ENCODE assay signal across 19 cellular contexts in genomic region chr7:46153583-46153950, GRCh38.
DNase-seq lines count a peak whose midpoint lies in the region; ATAC-seq and TF ChIP-seq lines count a peak whose summit lies in the region.
"Had no signal": no experiment of that assay in that cellular context is flagged by ENCODE, and none has a peak within 500 bp of the region (broad histone marks: within the 10 kb centered on the region; RNA-seq: fewer than 3 reads in every experiment).

No MANE protein-coding gene starts in this region.

- H4K20me1 ChIP-seq in PC-9 (ENCODE audit: insufficient read depth), result no peaks in the 10 kb centered on the region
- no peaks in the 10 kb centered on the region for H4K20me1 ChIP-seq in neural progenitor cell (ENCODE audit: low read depth)
- no peaks in the 10 kb centered on the region for H4K20me1 ChIP-seq in GM23338 (replicated peaks; ENCODE audit: insufficient read depth)

- H3K9ac ChIP-seq in neural progenitor cell, result no peak overlapping the region

- H3K27me3 ChIP-seq in PC-9 (ENCODE audit: insufficient read depth, low read depth) (no peaks in the 10 kb centered on the region), neural progenitor cell (no peaks in the 10 kb centered on the region), GM23338 (ENCODE audit: insufficient read depth) (no peaks in the 10 kb centered on the region)
- H3K27me3 ChIP-seq: body of pancreas, sigmoid colon, stomach had no signal

- peaks cover 37% of the 10 kb centered on the region for H3K4me1 ChIP-seq in PC-9 (replicated peaks; ENCODE audit: insufficient read depth)
- peaks cover 8% of the 10 kb centered on the region for H3K4me1 ChIP-seq in neural progenitor cell
- no peaks in the 10 kb centered on the region for H3K4me1 ChIP-seq in GM23338 (ENCODE audit: insufficient read depth)
- H3K4me1 ChIP-seq: body of pancreas, sigmoid colon, stomach had no signal

- no peak overlapping the region for H3K4me3 ChIP-seq in PC-9
- no peak overlapping the region for H3K4me3 ChIP-seq in neural progenitor cell
- H3K4me3 ChIP-seq in GM23338, result no peak overlapping the region
- H3K4me3 ChIP-seq: body of pancreas, dorsolateral prefrontal cortex, sigmoid colon, stomach had no signal

- no TSS peak for BruUV-seq in PC-9 (replicated peaks; lab: Mats Ljungman, UMichigan)

- H3K4me2 ChIP-seq in PC-9 (peak overlapping the region; percentile 47), neural progenitor cell (no peak overlapping the region), GM23338 (no peak overlapping the region)

- no peaks in the 10 kb centered on the region for H3K27me3 Mint-ChIP-seq in neural progenitor cell (ENCODE audit: insufficient read depth, low read depth)
- peaks cover 4% of the 10 kb centered on the region for H3K27me3 Mint-ChIP-seq in GM23338 (ENCODE audit: insufficient read depth, low read depth, poor library complexity)
- H3K27me3 Mint-ChIP-seq: activated CD8-positive, alpha-beta T cell treated with anti-CD3 and anti-CD28 coated beads for 36 hours had no signal

- ATAC-seq in GM18868 (IDR thresholded peaks at IDR 0.05; ENCODE audit: unreplicated experiment) (peak; percentile 46), HG02798 (IDR thresholded peaks at IDR 0.05; ENCODE audit: poor library complexity, unreplicated experiment) (peak; percentile 33), GM23338 (no peak), omental fat pad (ENCODE audit: low FRiP score) (no peak)

- H3K27ac Mint-ChIP-seq in neural progenitor cell (no peak overlapping the region), GM23338 (no peak overlapping the region)
- H3K27ac Mint-ChIP-seq: activated CD8-positive, alpha-beta T cell treated with anti-CD3 and anti-CD28 coated beads for 36 hours; CD14-positive monocyte had no signal

- H3K9me2 ChIP-seq in PC-9 (ENCODE audit: insufficient read depth), result no peaks in the 10 kb centered on the region
- H3K9me2 ChIP-seq in GM23338 (ENCODE audit: insufficient read depth), result peaks cover 7% of the 10 kb centered on the region

- POLR2A ChIA-PET in PC-9 (lab: Charles Lee; ENCODE audit: unreplicated experiment), result no interaction called here

- CTCF ChIA-PET in PC-9 (lab: Charles Lee), result no interaction called here

- DNase-seq in PC-9 (no peak), neural progenitor cell (ENCODE audit: low spot score) (no peak), GM23338 (ENCODE audit: low spot score) (no peak), NCI-H2196 treated with DMSO at 0.1 percent for 48 hours (lab: John Stamatoyannopoulos, UW; ENCODE audit: unreplicated experiment) (no peak), omental fat pad (ENCODE audit: low spot score) (no peak), KBM-7 (no peak)
- DNase-seq: activated naive CD4-positive, alpha-beta T cell treated with Interleukin-2 at 50 U/mL for 16 hours; body of pancreas; dorsolateral prefrontal cortex; NCI-H187; NCI-H526; Right ventricle myocardium superior; sigmoid colon; stomach; T-helper 9 cell had no signal

- no peaks in the 10 kb centered on the region for H3K4me1 Mint-ChIP-seq in neural progenitor cell
- H3K4me1 Mint-ChIP-seq in GM23338, result peaks cover 7% of the 10 kb centered on the region; the same call in 1 of the 3 replicates
- H3K4me1 Mint-ChIP-seq: CD14-positive monocyte had no signal

- in situ Hi-C loops in KBM-7 (cut with MboI; ENCODE audit: low pct_unique_long_range_greater_than_20kb, low sequenced_read_pairs), result no loop called here

- H3K4me3 Mint-ChIP-seq in neural progenitor cell (no peak overlapping the region), GM23338 (no peak overlapping the region)
- H3K4me3 Mint-ChIP-seq: activated CD8-positive, alpha-beta T cell treated with anti-CD3 and anti-CD28 coated beads for 36 hours; CD14-positive monocyte had no signal

- TF ChIP-seq CTCF in PC-9 (conservative IDR thresholded peaks at IDR 0.05), result no peak
- no peak for TF ChIP-seq CTCF in neural progenitor cell (IDR thresholded peaks at IDR 0.05)
- no peak for TF ChIP-seq CTCF in GM23338 (conservative IDR thresholded peaks at IDR 0.05; ENCODE audit: low read depth in 2 of 2)
- TF ChIP-seq CTCF in omental fat pad (IDR thresholded peaks at IDR 0.05), result no peak

- peak overlapping the region; percentile 33; the same call in 1 of the 2 replicates for H2AFZ ChIP-seq in PC-9
- peak overlapping the region; percentile 59 for H2AFZ ChIP-seq in neural progenitor cell (replicated peaks)
- no peak overlapping the region for H2AFZ ChIP-seq in GM23338

- H3K9me3 Mint-ChIP-seq in neural progenitor cell (no peaks in the 10 kb centered on the region), GM23338 (no peaks in the 10 kb centered on the region)

- no peaks in the 10 kb centered on the region for H3K36me3 ChIP-seq in PC-9 (ENCODE audit: low read depth)
- no peaks in the 10 kb centered on the region for H3K36me3 ChIP-seq in neural progenitor cell
- H3K36me3 ChIP-seq in GM23338 (ENCODE audit: insufficient read depth), result no peaks in the 10 kb centered on the region
- H3K36me3 ChIP-seq: sigmoid colon, stomach had no signal

- intact Hi-C loops in PC-9 (cut with micrococcal nuclease; ENCODE audit: unreplicated experiment), result no loop called here

- H3K36me3 Mint-ChIP-seq in neural progenitor cell (no peaks in the 10 kb centered on the region), GM23338 (ENCODE audit: low read depth) (no peaks in the 10 kb centered on the region)
- H3K36me3 Mint-ChIP-seq: CD14-positive monocyte had no signal

- H3K79me2 ChIP-seq in PC-9 (ENCODE audit: low read depth) (no peaks in the 10 kb centered on the region), neural progenitor cell (ENCODE audit: low read depth) (no peaks in the 10 kb centered on the region), GM23338 (replicated peaks; ENCODE audit: insufficient read depth) (no peaks in the 10 kb centered on the region)

- H3K9me3 ChIP-seq in PC-9 (ENCODE audit: insufficient read depth, low read depth), result peaks cover 11% of the 10 kb centered on the region; the same call in 1 of the 2 replicates
- H3K9me3 ChIP-seq in neural progenitor cell (ENCODE audit: low read depth), result no peaks in the 10 kb centered on the region
- H3K9me3 ChIP-seq: body of pancreas, sigmoid colon, stomach had no signal

- H3F3A ChIP-seq in PC-9 (ENCODE audit: insufficient read depth, low read depth), result peaks cover 23% of the 10 kb centered on the region
- H3F3A ChIP-seq in neural progenitor cell (ENCODE audit: low read depth), result no peaks in the 10 kb centered on the region
- H3F3A ChIP-seq in GM23338 (replicated peaks; ENCODE audit: low read depth), result no peaks in the 10 kb centered on the region

- H3K27ac ChIP-seq in PC-9 (peak overlapping the region; percentile 91), neural progenitor cell (no peak overlapping the region), GM23338 (ENCODE audit: low read depth) (no peak overlapping the region)
- H3K27ac ChIP-seq: dorsolateral prefrontal cortex, sigmoid colon, stomach had no signal

TF ChIP-seq in GM23338, 12 proteins besides CTCF, POLR2A, EP300 and RAD21 (continues in another document):
- no peak for TF ChIP-seq EZH2phosphoT487 (IDR thresholded peaks at IDR 0.05; ENCODE audit: unreplicated experiment)
- TF ChIP-seq EZH2 (IDR thresholded peaks at IDR 0.05; ENCODE audit: low read depth, unreplicated experiment), result no peak
- no peak for TF ChIP-seq CREB1 (CRISPR knock-in tag; IDR thresholded peaks at IDR 0.05; ENCODE audit: low read depth)
- no peak for TF ChIP-seq POLR2AphosphoS5 (IDR thresholded peaks at IDR 0.05; ENCODE audit: low read depth)
- no peak for TF ChIP-seq ETS1 (IDR thresholded peaks at IDR 0.05)
- no peak for TF ChIP-seq JUNB (IDR thresholded peaks at IDR 0.05; ENCODE audit: unreplicated experiment)
- TF ChIP-seq REST (IDR thresholded peaks at IDR 0.05; ENCODE audit: unreplicated experiment), result no peak
- TF ChIP-seq ZNF331 (CRISPR knock-in tag; IDR thresholded peaks at IDR 0.05; ENCODE audit: low read depth), result no peak
- TF ChIP-seq STAT1 (IDR thresholded peaks at IDR 0.05; ENCODE audit: unreplicated experiment), result no peak
- TF ChIP-seq NANOG (IDR thresholded peaks at IDR 0.05; ENCODE audit: borderline replicate concordance), result no peak
- TF ChIP-seq ZNF114 (CRISPR knock-in tag; IDR thresholded peaks at IDR 0.05), result no peak

Comparison
In these comparisons a context has a peak if more than half of its experiments do, and no peak if none do; other contexts are left out.
1. ATAC-seq: peak in GM18868 (single experiment) and HG02798 (single experiment); none in GM23338 (single experiment) and omental fat pad (single experiment).